8 cellular contexts compared by ENCODE assay signal in the genomic region with DNA sequence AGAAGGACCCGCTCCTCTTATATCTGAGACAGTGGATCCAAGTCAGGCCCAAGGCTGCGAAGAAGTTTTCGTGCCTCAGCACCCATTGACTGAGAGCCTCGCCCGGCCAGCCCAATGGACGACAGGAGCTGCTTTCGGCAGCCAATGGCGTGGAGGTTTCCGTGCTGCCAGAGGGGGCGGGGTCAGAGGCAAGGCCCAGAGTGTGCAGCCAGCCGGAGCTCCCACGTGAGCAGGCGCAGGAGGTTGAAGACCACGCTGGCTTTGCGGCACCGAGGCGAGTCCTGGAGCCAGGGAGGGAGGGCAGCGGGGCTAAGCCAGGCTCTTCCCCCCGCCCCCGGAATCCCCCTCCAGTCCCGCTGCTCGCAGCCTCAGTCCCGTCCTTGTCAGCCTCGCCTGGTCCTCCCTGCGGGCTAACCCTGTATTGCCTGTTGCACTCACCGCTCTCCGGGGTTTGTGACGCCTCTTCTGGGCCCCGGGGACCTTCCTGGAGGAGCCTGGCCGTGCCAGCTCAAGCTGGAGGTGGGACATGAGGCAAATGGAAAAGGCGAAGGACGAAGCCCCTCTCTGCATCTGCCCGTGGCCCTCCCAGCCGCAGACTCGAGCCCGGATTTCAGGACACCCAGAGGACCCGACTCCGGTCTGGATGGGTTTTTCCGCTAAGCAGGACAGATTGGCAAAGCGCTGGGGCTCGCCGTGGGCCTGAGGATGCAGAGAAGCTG. TPM values are rescaled to one million over a fixed set of nuclear protein-coding genes. Genes with fewer than 3 reads are reported as not detected.
DNase-seq lines count a peak whose midpoint lies in the region; ATAC-seq and TF ChIP-seq lines count a peak whose summit lies in the region.

No MANE protein-coding gene starts in this region.

- TF ChIP-seq POLR2A in adrenal gland (IDR thresholded peaks at IDR 0.05) (no peak), upper lobe of left lung (IDR thresholded peaks at IDR 0.05) (no peak)

- H3K4me3 ChIP-seq in adrenal gland (no peak overlapping the region), left lung (no peak overlapping the region), upper lobe of left lung (peak overlapping the region in 3 of 4 donors; percentile 2 to 10 (median 5))

- DNase-seq in Right ventricle myocardium superior (peak; percentile 45), cardiac septum (ENCODE audit: low spot score) (no peak), adrenal gland (peak in 4 of 7 donors; percentile 8 to 60 (median 22)), left lung (peak in 1 of 2 donors; percentile 81), upper lobe of left lung (peak; percentile 28 to 73), AG08396 (ENCODE audit: low spot score) (no peak)

- TF ChIP-seq CTCF in adrenal gland (IDR thresholded peaks at IDR 0.05) (no peak), left lung (IDR thresholded peaks at IDR 0.05) (no peak), upper lobe of left lung (IDR thresholded peaks at IDR 0.05) (no peak)

- intact Hi-C loops in Right ventricle myocardium superior (cut with DNase I) (no loop called here), cardiac septum (cut with DNase I) (no loop called here), adrenal gland (cut with DNase I) (no loop called here), left lung (cut with DNase I) (no loop called here)

- no peaks in the 10 kb centered on the region for H3K9me3 ChIP-seq in adrenal gland (replicated peaks in 1 of 3)
- H3K9me3 ChIP-seq in left lung: no peaks in the 10 kb centered on the region
- no peaks in the 10 kb centered on the region for H3K9me3 ChIP-seq in upper lobe of left lung

- no peak overlapping the region for H3K27ac ChIP-seq in adrenal gland
- no peak overlapping the region for H3K27ac ChIP-seq in left lung
- no peak overlapping the region for H3K27ac ChIP-seq in upper lobe of left lung

- no peaks in the 10 kb centered on the region for H3K4me1 ChIP-seq in adrenal gland (replicated peaks in 1 of 2)
- peaks cover 0 to 4% of the 10 kb centered on the region in 2 donors for H3K4me1 ChIP-seq in left lung
- peaks cover 6 to 16% (median 10%) of the 10 kb centered on the region in 4 donors for H3K4me1 ChIP-seq in upper lobe of left lung

- H3K27me3 ChIP-seq in adrenal gland (peaks cover 28% of the 10 kb centered on the region), left lung (peaks cover 22 to 64% of the 10 kb centered on the region in 2 donors), upper lobe of left lung (peaks cover 0 to 20% (median 11%) of the 10 kb centered on the region in 4 donors)

- H3K36me3 ChIP-seq in adrenal gland (replicated peaks in 1 of 2): no peaks in the 10 kb centered on the region
- H3K36me3 ChIP-seq in left lung: no peaks in the 10 kb centered on the region
- H3K36me3 ChIP-seq in upper lobe of left lung: no peaks in the 10 kb centered on the region

- WGBS in adrenal gland, 4 donors: 37 to 47% (median 41%) methylated on average over 14 to 42 of the region's 42 CpGs
- 14 to 53% methylated on average over 10 to 28 of the region's 42 CpGs for WGBS in upper lobe of left lung, 2 donors

- ATAC-seq in Right ventricle myocardium superior (ENCODE audit: poor library complexity): peak; percentile 46
- peak; percentile 65 for ATAC-seq in left lung
- peak in 1 of 2 donors; percentile 66 for ATAC-seq in upper lobe of left lung (ENCODE audit: low FRiP score in 2 of 2)
- no peak for ATAC-seq in GM18909 (IDR thresholded peaks at IDR 0.05; ENCODE audit: poor library complexity, unreplicated experiment)
- ATAC-seq in HG02981 (IDR thresholded peaks at IDR 0.05; ENCODE audit: unreplicated experiment): no peak

- TF ChIP-seq EP300 in upper lobe of left lung (IDR thresholded peaks at IDR 0.05): no peak

RNA-seq across cellular contexts. Expression of gene IFNL4, which starts 1.5 kb away (rescaled TPM):
- not detected for total RNA-seq in Right ventricle myocardium superior
- total RNA-seq in cardiac septum: not detected
- total RNA-seq in adrenal gland: not detected
- not detected for polyA plus RNA-seq in adrenal gland
- total RNA-seq in left lung: not detected
- not detected for total RNA-seq in upper lobe of left lung

RNA-seq across cellular contexts. Expression of gene IFNL3, which starts 2.3 kb away (rescaled TPM):
- total RNA-seq in Right ventricle myocardium superior (not detected), cardiac septum (not detected), adrenal gland (not detected), left lung (not detected), upper lobe of left lung (not detected)
- not detected for polyA plus RNA-seq in adrenal gland

RNA-seq across cellular contexts. Expression of gene IFNL2, which starts 21.1 kb away (rescaled TPM):
- total RNA-seq in Right ventricle myocardium superior (not detected), cardiac septum (not detected), adrenal gland (not detected), left lung (not detected), upper lobe of left lung (not detected)
- not detected for polyA plus RNA-seq in adrenal gland

RNA-seq across cellular contexts. Expression of gene SYCN, which starts 43.0 kb away (rescaled TPM):
- total RNA-seq in Right ventricle myocardium superior: not detected
- not detected for total RNA-seq in cardiac septum
- total RNA-seq in adrenal gland: under 1 TPM in 2 of 8 donors, not detected in 6; 0.43 to 0.76 TPM
- not detected for polyA plus RNA-seq in adrenal gland
- total RNA-seq in left lung: not detected
- total RNA-seq in upper lobe of left lung: 1 to 10 TPM in 1 of 6 donors, under 1 TPM in 1, not detected in 4; 0.83 to 1.3 TPM

RNA-seq across cellular contexts. Expression of gene IFNL1, which starts 49.1 kb away (rescaled TPM):
- total RNA-seq in Right ventricle myocardium superior (not detected), cardiac septum (not detected), adrenal gland (not detected), left lung (not detected), upper lobe of left lung (not detected)
- polyA plus RNA-seq in adrenal gland: not detected

Comparison
In these comparisons a context has a peak if more than half of its experiments do, and no peak if none do; other contexts are left out.
1. DNase-seq: peak in Right ventricle myocardium superior (single experiment), adrenal gland (4 of 7) and upper lobe of left lung (2 of 2); none in cardiac septum (single experiment) and AG08396 (single experiment).
2. ATAC-seq: peak in Right ventricle myocardium superior (single experiment) and left lung (single experiment); none in GM18909 (single experiment) and HG02981 (single experiment).
3. H3K4me3 ChIP-seq: peak in upper lobe of left lung (3 of 4); none in adrenal gland (0 of 4) and left lung (0 of 2).